19 cellular contexts compared by ENCODE assay signal in genomic region chr9:78677326-78677725, GRCh38.
DNase-seq lines count a peak whose midpoint lies in the region; ATAC-seq and TF ChIP-seq lines count a peak whose summit lies in the region.
"Had no signal": no experiment of that assay in that cellular context is flagged by ENCODE, and none has a peak within 500 bp of the region (broad histone marks: within the 10 kb centered on the region; RNA-seq: fewer than 3 reads in every experiment).

No MANE protein-coding gene starts in this region.

- H2BK120ac ChIP-seq in mesenchymal stem cell (ENCODE audit: low read depth, low read length): no peak overlapping the region

- H3K9me3 ChIP-seq in GM23248 (ENCODE audit: low read depth): no peaks in the 10 kb centered on the region
- H3K9me3 ChIP-seq in mesenchymal stem cell (ENCODE audit: control insufficient read depth, low read length): no peaks in the 10 kb centered on the region
- H3K9me3 ChIP-seq in MM.1S (replicated peaks; ENCODE audit: insufficient read depth, low read length): no peaks in the 10 kb centered on the region
- H3K9me3 ChIP-seq in prostate gland: no peaks in the 10 kb centered on the region

- H3K27me3 ChIP-seq in GM23248 (replicated peaks; ENCODE audit: insufficient read depth) (no peaks in the 10 kb centered on the region), mesenchymal stem cell (ENCODE audit: control insufficient read depth in 1 of 2, insufficient read depth in 1 of 2, low read length in 2 of 2) (no peaks in the 10 kb centered on the region), MM.1S (replicated peaks; ENCODE audit: insufficient read depth, low read length) (no peaks in the 10 kb centered on the region), prostate gland (replicated peaks; ENCODE audit: insufficient read depth) (no peaks in the 10 kb centered on the region)

- no peak overlapping the region for H2AK5ac ChIP-seq in mesenchymal stem cell (ENCODE audit: low read length, severe bottlenecking)

- H2AFZ ChIP-seq in GM23248: 0 out of 2 replicates have a peak overlapping the region, but pooled peaks have one; percentile 10
- H2AFZ ChIP-seq in mesenchymal stem cell (ENCODE audit: low read depth, low read length): no peak overlapping the region
- H2AFZ ChIP-seq in MM.1S (ENCODE audit: low read length): no peak overlapping the region

- peaks cover 19% of the 10 kb centered on the region for H3F3A ChIP-seq in GM23248 (ENCODE audit: insufficient read depth)
- no peaks in the 10 kb centered on the region for H3F3A ChIP-seq in MM.1S (ENCODE audit: insufficient read depth, low read length)

- no peak overlapping the region for H2BK5ac ChIP-seq in mesenchymal stem cell (ENCODE audit: low read depth, low read length, poor library complexity, severe bottlenecking)

- DNase-seq in ACHN: peak; percentile 53
- peak; percentile 77 for DNase-seq in GM23248
- DNase-seq in astrocyte of the spinal cord (ENCODE audit: low read depth, low spot score): peak; percentile 32
- DNase-seq in mesenchymal stem cell: no peak
- no peak for DNase-seq in MM.1S
- DNase-seq in prostate gland (ENCODE audit: low spot score): no peak
- DNase-seq: C1 segment of cervical spinal cord, DMS 273 treated with DMSO at 0.1 percent for 48 hours, GOT3, Kasumi-1, NCI-H1105, NCI-H1694 treated with DMSO at 0.1 percent for 48 hours, NCI-H345, OCI-M1, RPMI8226, SIG-M5 had no signal

- H4K91ac ChIP-seq in mesenchymal stem cell (ENCODE audit: low read length): no peak overlapping the region

- H3K4me2 ChIP-seq in GM23248 (ENCODE audit: unreplicated experiment) (peak overlapping the region; percentile 61), mesenchymal stem cell (ENCODE audit: low read length, poor library complexity, severe bottlenecking) (no peak overlapping the region), MM.1S (ENCODE audit: low read depth, low read length) (no peak overlapping the region)

- in situ Hi-C loops in ACHN (cut with HindIII; ENCODE audit: low pct_ligation_motif_present, low pct_unique_long_range_greater_than_20kb, low sequenced_read_pairs) (no loop called here), GM23248 (cut with MboI) (no loop called here), astrocyte of the spinal cord (cut with HindIII; ENCODE audit: low sequenced_read_pairs) (no loop called here)

- H3K4me1 ChIP-seq in GM23248 (ENCODE audit: insufficient read depth) (peaks cover 33% of the 10 kb centered on the region), mesenchymal stem cell (ENCODE audit: control insufficient read depth, insufficient read depth, low read depth, low read length) (no peaks in the 10 kb centered on the region), MM.1S (ENCODE audit: low read length) (no peaks in the 10 kb centered on the region), prostate gland (replicated peaks) (no peaks in the 10 kb centered on the region)

- H3K4ac ChIP-seq in mesenchymal stem cell (ENCODE audit: low read depth in 1 of 2, low read length in 2 of 2): no peak overlapping the region

- H3K9me2 ChIP-seq in GM23248 (ENCODE audit: insufficient read depth): no peaks in the 10 kb centered on the region
- no peaks in the 10 kb centered on the region for H3K9me2 ChIP-seq in MM.1S (replicated peaks; ENCODE audit: insufficient read depth, low read length)

- WGBS in GM23248 (ENCODE audit: low coverage in 1 of 2, low lambda C conversion rate in 2 of 2, missing lambda C conversion rate in 2 of 2), 2 experiments: 8 to 15% methylated on average over 2 of the region's 2 CpGs
- WGBS in mesenchymal stem cell: 85% methylated on average over 2 of the region's 2 CpGs
- WGBS in prostate gland: 84% methylated on average over 2 of the region's 2 CpGs

- H3K18ac ChIP-seq in mesenchymal stem cell (ENCODE audit: low read depth in 1 of 2, low read length in 2 of 2): no peak overlapping the region

- ATAC-seq in HG03045 (IDR thresholded peaks at IDR 0.05; ENCODE audit: unreplicated experiment) (no peak), HG03196 (IDR thresholded peaks at IDR 0.05; ENCODE audit: unreplicated experiment) (no peak)

- intact Hi-C loops in prostate gland (cut with DNase I): no loop called here

- no peaks in the 10 kb centered on the region for H3K36me3 ChIP-seq in GM23248 (ENCODE audit: low read depth)
- H3K36me3 ChIP-seq in mesenchymal stem cell (ENCODE audit: control insufficient read depth in 1 of 2, insufficient read depth in 2 of 2, low read depth in 1 of 2, low read length in 2 of 2): no peaks in the 10 kb centered on the region
- no peaks in the 10 kb centered on the region for H3K36me3 ChIP-seq in MM.1S (replicated peaks; ENCODE audit: insufficient read depth, low read length)
- H3K36me3 ChIP-seq in prostate gland: no peaks in the 10 kb centered on the region

- H2BK12ac ChIP-seq in mesenchymal stem cell (ENCODE audit: low read length in 2 of 2): no peak overlapping the region

- H4K8ac ChIP-seq in mesenchymal stem cell (ENCODE audit: low read length): no peak overlapping the region

- H3K23ac ChIP-seq in mesenchymal stem cell (ENCODE audit: low read length in 2 of 2): no peak overlapping the region

- H4K20me1 ChIP-seq in GM23248 (ENCODE audit: insufficient read depth) (no peaks in the 10 kb centered on the region), MM.1S (ENCODE audit: insufficient read depth, low read length) (no peaks in the 10 kb centered on the region)

- no peak overlapping the region for H3K14ac ChIP-seq in mesenchymal stem cell (ENCODE audit: low read length in 2 of 2)

- no peak overlapping the region; the same call in 1 of the 2 replicates for H3K9ac ChIP-seq in GM23248
- no peak overlapping the region for H3K9ac ChIP-seq in mesenchymal stem cell (ENCODE audit: low read length)
- H3K9ac ChIP-seq in MM.1S (ENCODE audit: low read length): no peak overlapping the region

- peak overlapping the region; percentile 76 for H3K27ac ChIP-seq in GM23248
- H3K27ac ChIP-seq in mesenchymal stem cell (ENCODE audit: low read length, poor library complexity, severe bottlenecking): peak overlapping the region; percentile 87
- H3K27ac ChIP-seq in MM.1S (ENCODE audit: low read length): no peak overlapping the region
- no peak overlapping the region for H3K27ac ChIP-seq in prostate gland
- H3K27ac ChIP-seq: 22Rv1 had no signal

- TF ChIP-seq POLR2A in prostate gland (IDR thresholded peaks at IDR 0.05): no peak

- H2BK15ac ChIP-seq in mesenchymal stem cell (ENCODE audit: low read depth, poor library complexity, severe bottlenecking): no peak overlapping the region

- H3K79me2 ChIP-seq in GM23248 (ENCODE audit: insufficient read depth) (no peaks in the 10 kb centered on the region), MM.1S (ENCODE audit: low read length) (no peaks in the 10 kb centered on the region)

- H3K4me3 ChIP-seq in GM23248: peak overlapping the region; percentile 31
- no peak overlapping the region for H3K4me3 ChIP-seq in astrocyte of the spinal cord (ENCODE audit: low read depth, low read length)
- no peak overlapping the region for H3K4me3 ChIP-seq in mesenchymal stem cell (ENCODE audit: insufficient read depth in 1 of 2, low read depth in 1 of 2, low read length in 2 of 2)
- H3K4me3 ChIP-seq in MM.1S (ENCODE audit: low read length): no peak overlapping the region
- no peak overlapping the region for H3K4me3 ChIP-seq in prostate gland

- no peaks in the 10 kb centered on the region for H3K79me1 ChIP-seq in mesenchymal stem cell (replicated peaks; ENCODE audit: low read length, poor library complexity, severe bottlenecking)

- TF ChIP-seq CTCF in astrocyte of the spinal cord (IDR thresholded peaks at IDR 0.05; ENCODE audit: low read depth, low read length): no peak
- no peak for TF ChIP-seq CTCF in MM.1S (IDR thresholded peaks at IDR 0.05; ENCODE audit: low read length)
- no peak for TF ChIP-seq CTCF in prostate gland (IDR thresholded peaks at IDR 0.05)

Comparison
In these comparisons a context has a peak if more than half of its experiments do, and no peak if none do; other contexts are left out.
1. DNase-seq: peak in ACHN (single experiment), GM23248 (single experiment) and astrocyte of the spinal cord (single experiment); none in mesenchymal stem cell (single experiment), MM.1S (single experiment) and prostate gland (single experiment).
2. H3K27ac ChIP-seq: peak in GM23248 (single experiment) and mesenchymal stem cell (single experiment); none in MM.1S (single experiment) and prostate gland (0 of 2).